Comparison of ENCODE assay signal across 35 cellular contexts in the genomic region with DNA sequence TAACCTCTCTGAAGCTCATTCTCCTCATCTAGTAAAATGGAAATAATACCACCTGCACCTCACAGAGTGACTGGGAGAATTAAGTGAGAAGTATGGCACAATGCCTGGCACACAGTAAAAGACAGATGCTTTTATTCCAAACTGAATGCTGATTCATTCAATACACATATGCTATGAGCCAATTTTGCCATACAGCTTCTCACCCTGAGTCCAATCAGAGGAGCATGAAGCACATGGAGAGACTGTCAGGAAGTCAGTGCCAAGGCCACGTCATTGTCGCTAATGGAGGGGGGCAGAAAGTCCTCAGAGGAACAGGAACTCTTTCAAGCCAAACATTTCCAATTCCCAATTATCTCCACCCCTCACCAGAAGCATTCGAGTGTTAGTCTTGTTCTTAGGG. TPM values are rescaled to one million over a fixed set of nuclear protein-coding genes. Genes with fewer than 3 reads are reported as not detected.
"Had no signal": no experiment of that assay in that cellular context is flagged by ENCODE, and none has a peak within 500 bp of the region (broad histone marks: within the 10 kb centered on the region; RNA-seq: fewer than 3 reads in every experiment).

No MANE protein-coding gene starts in this region.

- H3K27me3 Mint-ChIP-seq: naive B cell; stimulated activated naive B cell treated with anti-CD40 and anti-IgM and Interleukin-4, amounts not matched to agents 10 μg/mL and 1 μg/mL and 100 μg/mL, for 72 hours had no signal

- ATAC-seq: natural killer cell; right lobe of liver; stimulated activated naive B cell treated with anti-CD40 and anti-IgM and Interleukin-4, amounts not matched to agents 10 μg/mL and 1 μg/mL and 100 μg/mL, for 72 hours; stimulated activated naive CD8-positive, alpha-beta T cell treated with anti-CD3 and anti-CD28 coated beads, Interleukin-15, Interleukin-2, amounts not matched to agents 100 U/mL and 50 U/mL, for 24 hours had no signal

- H3K4me3 Mint-ChIP-seq: mesothelial cell of epicardium; naive B cell; natural killer cell; nephron progenitor cell; neural progenitor cell; stimulated activated naive B cell treated with anti-CD40 and anti-IgM and Interleukin-4, amounts not matched to agents 10 μg/mL and 1 μg/mL and 100 μg/mL, for 72 hours had no signal

- H3K4me3 ChIP-seq: left ventricle myocardium inferior, lung, neural progenitor cell, right atrium auricular region, right lobe of liver, smooth muscle cell, stomach, testis, thyroid gland, transverse colon, upper lobe of left lung had no signal

- H3K27ac Mint-ChIP-seq: mesothelial cell of epicardium; naive B cell; natural killer cell; nephron progenitor cell; neural progenitor cell; stimulated activated naive B cell treated with anti-CD40 and anti-IgM and Interleukin-4, amounts not matched to agents 10 μg/mL and 1 μg/mL and 100 μg/mL, for 72 hours had no signal

- H3K27ac ChIP-seq: left ventricle myocardium inferior, neural progenitor cell, neutrophil, parathyroid adenoma, right atrium auricular region, right lobe of liver, stomach, testis, thyroid gland, transverse colon, upper lobe of left lung had no signal

- H3K9me3 Mint-ChIP-seq: mesothelial cell of epicardium; naive B cell; natural killer cell; nephron progenitor cell; neural progenitor cell; stimulated activated naive B cell treated with anti-CD40 and anti-IgM and Interleukin-4, amounts not matched to agents 10 μg/mL and 1 μg/mL and 100 μg/mL, for 72 hours had no signal

- H3K9ac ChIP-seq: neural progenitor cell, parathyroid adenoma had no signal

- H3K27me3 ChIP-seq: neural progenitor cell, neutrophil, right atrium auricular region, right lobe of liver, stomach, testis, thyroid gland, transverse colon, upper lobe of left lung had no signal

- H3K4me2 ChIP-seq: neural progenitor cell, smooth muscle cell had no signal

- H3K4me1 ChIP-seq: left ventricle myocardium inferior, neural progenitor cell, parathyroid adenoma, right atrium auricular region, right lobe of liver, stomach, testis, thyroid gland, transverse colon, upper lobe of left lung had no signal

- DNase-seq: islet precursor cell; left ventricle myocardium inferior; mesendoderm; naive B cell; natural killer cell; nephron progenitor cell; occipital lobe; right lobe of liver; stimulated activated CD4-positive, alpha-beta T cell treated with anti-CD3 and anti-CD28 coated beads, Interleukin-1b, Interleukin-23, amount 100 ng/mL, for 48 hours; stimulated activated CD4-positive, alpha-beta T cell treated with anti-CD3 and anti-CD28 coated beads, Interleukin-2, amount 100 ng/mL, for 48 hours; stimulated activated CD4-positive, alpha-beta T cell treated with anti-CD3 and anti-CD28 coated beads, Interleukin-4, amount 100 ng/mL, for 4 hours; stimulated activated CD8-positive, alpha-beta memory T cell treated with anti-CD3 and anti-CD28 coated beads, Interleukin-4, amount 100 ng/mL, for 48 hours; stimulated activated naive B cell treated with anti-CD40 and anti-IgM and Interleukin-4, amounts not matched to agents 10 μg/mL and 1 μg/mL and 100 μg/mL, for 72 hours; stimulated activated naive CD8-positive, alpha-beta T cell treated with anti-CD3 and anti-CD28 coated beads, Interleukin-15, Interleukin-2, amounts not matched to agents 100 U/mL and 50 U/mL, for 24 hours; stomach; testis; thyroid gland; transverse colon; upper lobe of left lung had no signal

- H2AFZ ChIP-seq: neural progenitor cell, parathyroid adenoma had no signal

- H3K79me2 ChIP-seq: parathyroid adenoma had no signal

- H3K9me3 ChIP-seq: left ventricle myocardium inferior, neutrophil, right atrium auricular region, right lobe of liver, stomach, testis, thyroid gland, transverse colon, upper lobe of left lung had no signal

- H3K4me1 Mint-ChIP-seq: mesothelial cell of epicardium; naive B cell; natural killer cell; nephron progenitor cell; stimulated activated naive B cell treated with anti-CD40 and anti-IgM and Interleukin-4, amounts not matched to agents 10 μg/mL and 1 μg/mL and 100 μg/mL, for 72 hours had no signal

- H3K36me3 ChIP-seq: neural progenitor cell had no signal

RNA-seq across cellular contexts. Expression of a gene that starts 14.9 kb away (rescaled TPM):
- total RNA-seq: kidney epithelial cell, left ventricle myocardium inferior, lower leg skin, mesothelial cell of epicardium, natural killer cell, occipital lobe, osteocyte, posterior vena cava, pulmonary artery endothelial cell, renal cortical epithelial cell, right atrium auricular region, smooth muscle cell, testis, thyroid gland, transverse colon had no signal
- polyA plus RNA-seq: smooth muscle cell, stomach, urinary bladder had no signal

RNA-seq across cellular contexts. Expression of a gene that starts 30.9 kb away (rescaled TPM):
- total RNA-seq: left ventricle myocardium inferior, mononuclear cell, natural killer cell, occipital lobe, osteocyte, posterior vena cava, pulmonary artery endothelial cell, renal cortical epithelial cell, right atrium auricular region, right lobe of liver, skeletal muscle tissue, stomach, transverse colon, upper lobe of left lung, urinary bladder had no signal
- polyA plus RNA-seq: urinary bladder had no signal

RNA-seq across cellular contexts. Expression of a gene that starts 40.7 kb away (rescaled TPM):
- total RNA-seq: kidney epithelial cell, left ventricle myocardium inferior, lower leg skin, lung, mesothelial cell of epicardium, mononuclear cell, natural killer cell, occipital lobe, osteocyte, posterior vena cava, pulmonary artery endothelial cell, renal cortical epithelial cell, right atrium auricular region, right lobe of liver, skeletal muscle tissue, smooth muscle cell, stomach, testis, thyroid gland, transverse colon, upper lobe of left lung, urinary bladder had no signal
- polyA plus RNA-seq: lung, smooth muscle cell, stomach, urinary bladder had no signal

RNA-seq across cellular contexts. Expression of a gene that starts 59.3 kb away (rescaled TPM):
- total RNA-seq: kidney epithelial cell, left ventricle myocardium inferior, mesothelial cell of epicardium, posterior vena cava, pulmonary artery endothelial cell, renal cortical epithelial cell, right atrium auricular region, right lobe of liver, skeletal muscle tissue, smooth muscle cell, stomach, thyroid gland, transverse colon, upper lobe of left lung, urinary bladder had no signal
- polyA plus RNA-seq: smooth muscle cell, urinary bladder had no signal
